ENCODE assay signal across 1 cellular context in genomic region chr21:37502947-37503346, GRCh38.
TF ChIP-seq lines count a peak whose summit lies in the region.

No MANE protein-coding gene starts in this region.

TF ChIP-seq in HEK293, 187 proteins besides CTCF, POLR2A, EP300 and RAD21:
- no peak for TF ChIP-seq REST (tag by site-specific recombination; IDR thresholded peaks at IDR 0.05)
- no peak for TF ChIP-seq ZNF561 (tag by site-specific recombination; IDR thresholded peaks at IDR 0.05; ENCODE audit: borderline replicate concordance)
- TF ChIP-seq ZNF362 (tag by site-specific recombination; IDR thresholded peaks at IDR 0.05): no peak
- peak; percentile 100 for TF ChIP-seq ZNF558 (tag by site-specific recombination; IDR thresholded peaks at IDR 0.05)
